Comparison of ENCODE assay signal across 8 cellular contexts in the genomic region with DNA sequence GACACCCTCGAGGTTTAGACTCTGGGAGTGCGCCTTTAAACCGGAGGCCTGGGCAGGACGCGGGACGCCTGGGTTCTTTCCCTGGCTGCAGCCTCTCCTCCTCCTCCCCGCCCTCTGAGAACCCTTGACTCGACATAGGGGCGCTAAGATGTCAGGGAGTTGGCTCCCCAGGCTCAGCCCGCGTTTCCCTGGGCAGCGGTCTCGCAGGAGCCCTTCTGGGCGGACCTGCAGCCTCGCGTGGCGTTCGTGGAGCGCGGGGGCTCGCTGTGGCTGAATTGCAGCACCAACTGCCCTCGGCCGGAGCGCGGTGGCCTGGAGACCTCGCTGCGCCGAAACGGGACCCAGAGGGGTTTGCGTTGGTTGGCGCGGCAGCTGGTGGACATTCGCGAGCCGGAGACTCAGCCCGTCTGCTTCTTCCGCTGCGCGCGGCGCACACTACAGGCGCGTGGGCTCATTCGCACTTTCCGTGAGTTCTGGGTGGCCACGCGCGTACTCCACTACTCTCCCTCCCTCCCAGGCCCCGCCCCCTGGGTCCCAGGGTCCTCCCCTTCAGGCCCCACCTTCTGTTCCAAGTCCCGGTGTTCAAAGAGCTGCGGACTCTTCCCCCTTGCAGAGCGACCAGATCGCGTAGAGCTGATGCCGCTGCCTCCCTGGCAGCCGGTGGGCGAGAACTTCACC. TPM values are rescaled to one million over a fixed set of nuclear protein-coding genes. Genes with fewer than 3 reads are reported as not detected.
DNase-seq lines count a peak whose midpoint lies in the region; ATAC-seq and TF ChIP-seq lines count a peak whose summit lies in the region.

No MANE protein-coding gene starts in this region.

- H3K9me3 Mint-ChIP-seq in activated CD8-positive, alpha-beta T cell treated with anti-CD3 and anti-CD28 coated beads for 36 hours: no peaks in the 10 kb centered on the region

- POLR2A ChIA-PET in activated CD8-positive, alpha-beta T cell treated with anti-CD3 and anti-CD28 coated beads for 36 hours (lab: Charles Lee): interaction anchor here (1.0 to 9.2 kb wide), 6 partner anchors 19 to 90 kb away, joined by 3 to 107 read pairs (median 4); a partner anchor contains a TSS

- H3K27me3 ChIP-seq in MM.1S (replicated peaks; ENCODE audit: insufficient read depth, low read length) (peaks cover 29% of the 10 kb centered on the region), osteoblast (ENCODE audit: insufficient read depth, low read length) (peaks cover 86% of the 10 kb centered on the region)

- H3K36me3 ChIP-seq in MM.1S (replicated peaks; ENCODE audit: insufficient read depth, low read length): no peaks in the 10 kb centered on the region
- H3K36me3 ChIP-seq in osteoblast (ENCODE audit: insufficient read depth, low read length): no peaks in the 10 kb centered on the region

- H3K27ac ChIP-seq in MM.1S (ENCODE audit: low read length): no peak overlapping the region
- no peak overlapping the region for H3K27ac ChIP-seq in osteoblast (ENCODE audit: low read depth, low read length)

- no peaks in the 10 kb centered on the region for H3K9me2 ChIP-seq in MM.1S (replicated peaks; ENCODE audit: insufficient read depth, low read length)

- H3K4me1 ChIP-seq in MM.1S (ENCODE audit: low read length) (peaks cover 36% of the 10 kb centered on the region), osteoblast (ENCODE audit: insufficient read depth, low read length) (peaks cover 15% of the 10 kb centered on the region)

- H3K4me2 ChIP-seq in MM.1S (ENCODE audit: low read depth, low read length) (peak overlapping the region; percentile 92), osteoblast (ENCODE audit: insufficient read depth, low read length) (peak overlapping the region; percentile 77)

- peaks cover 11% of the 10 kb centered on the region; the same call in 1 of the 2 replicates for H3F3A ChIP-seq in MM.1S (ENCODE audit: insufficient read depth, low read length)

- peak overlapping the region; percentile 73 for H3K4me3 Mint-ChIP-seq in activated CD8-positive, alpha-beta T cell treated with anti-CD3 and anti-CD28 coated beads for 36 hours

- H3K9ac ChIP-seq in MM.1S (ENCODE audit: low read length): no peak overlapping the region; the same call in 1 of the 2 replicates

- H3K27ac Mint-ChIP-seq in activated CD8-positive, alpha-beta T cell treated with anti-CD3 and anti-CD28 coated beads for 36 hours: no peak overlapping the region

- intact Hi-C loops in activated CD8-positive, alpha-beta T cell treated with anti-CD3 and anti-CD28 coated beads for 36 hours (cut with micrococcal nuclease): no loop called here

- peak overlapping the region; percentile 55 for H3K4me3 ChIP-seq in MM.1S (ENCODE audit: low read length)
- peak overlapping the region; percentile 54 for H3K4me3 ChIP-seq in fibroblast of pulmonary artery (replicated peaks; ENCODE audit: low read depth, low read length)
- peak overlapping the region; percentile 59 for H3K4me3 ChIP-seq in osteoblast (ENCODE audit: insufficient read depth, low read length)

- no peaks in the 10 kb centered on the region for H4K20me1 ChIP-seq in MM.1S (ENCODE audit: insufficient read depth, low read length)
- peaks cover 5% of the 10 kb centered on the region for H4K20me1 ChIP-seq in osteoblast (ENCODE audit: insufficient read depth, low read length)

- peak; percentile 60 for DNase-seq in Daoy (ENCODE audit: low read depth)
- DNase-seq in MM.1S: peak; percentile 32
- peak; percentile 68 for DNase-seq in activated CD8-positive, alpha-beta T cell treated with anti-CD3 and anti-CD28 coated beads for 36 hours
- no peak for DNase-seq in fibroblast of pulmonary artery (ENCODE audit: low read depth)
- DNase-seq in osteoblast (ENCODE audit: insufficient read length, low spot score, missing footprints): peak; percentile 93
- no peak for DNase-seq in COLO829 (ENCODE audit: low spot score)

- H2AFZ ChIP-seq in MM.1S (ENCODE audit: low read length) (peak overlapping the region; percentile 73), osteoblast (ENCODE audit: low read length) (no peak overlapping the region)

- no peak for TF ChIP-seq CTCF in MM.1S (IDR thresholded peaks at IDR 0.05; ENCODE audit: low read length)
- TF ChIP-seq CTCF in activated CD8-positive, alpha-beta T cell treated with anti-CD3 and anti-CD28 coated beads for 36 hours (IDR thresholded peaks at IDR 0.05): no peak
- TF ChIP-seq CTCF in fibroblast of pulmonary artery (IDR thresholded peaks at IDR 0.05; ENCODE audit: low read length, missing control alignments): no peak
- TF ChIP-seq CTCF in osteoblast (IDR thresholded peaks at IDR 0.05; ENCODE audit: extremely low read depth, low read depth, low read length): no peak

- peak; percentile 12 for ATAC-seq in activated CD8-positive, alpha-beta T cell treated with anti-CD3 and anti-CD28 coated beads for 36 hours
- no peak for ATAC-seq in HG02588 (IDR thresholded peaks at IDR 0.05; ENCODE audit: unreplicated experiment)
- no peak for ATAC-seq in GM19467 (IDR thresholded peaks at IDR 0.05; ENCODE audit: unreplicated experiment)

- CTCF ChIA-PET in activated CD8-positive, alpha-beta T cell treated with anti-CD3 and anti-CD28 coated beads for 36 hours (lab: Charles Lee): interaction anchor here (0.9 to 1.5 kb wide), 8 partner anchors 19 to 112 kb away, joined by 3 to 7 read pairs (median 4); a partner anchor contains a TSS

- H3K27me3 Mint-ChIP-seq in activated CD8-positive, alpha-beta T cell treated with anti-CD3 and anti-CD28 coated beads for 36 hours: peaks cover 72% of the 10 kb centered on the region

- H3K9me3 ChIP-seq in MM.1S (replicated peaks; ENCODE audit: insufficient read depth, low read length) (no peaks in the 10 kb centered on the region), osteoblast (ENCODE audit: low read depth, low read length) (no peaks in the 10 kb centered on the region)

- peaks cover 5% of the 10 kb centered on the region for H3K36me3 Mint-ChIP-seq in activated CD8-positive, alpha-beta T cell treated with anti-CD3 and anti-CD28 coated beads for 36 hours (ENCODE audit: low read depth)

- H3K79me2 ChIP-seq in MM.1S (ENCODE audit: low read length) (no peaks in the 10 kb centered on the region), osteoblast (ENCODE audit: insufficient read depth, low read length) (no peaks in the 10 kb centered on the region)

- H3K4me1 Mint-ChIP-seq in activated CD8-positive, alpha-beta T cell treated with anti-CD3 and anti-CD28 coated beads for 36 hours (ENCODE audit: low read depth): peaks cover 75% of the 10 kb centered on the region

RNA-seq across cellular contexts. Expression of a gene that starts 1.3 kb away (rescaled TPM):
- 0.54 and 2.2 TPM in 2 replicates for total RNA-seq in Daoy (2014; rRNA removed; shearing (Covaris generic))
- total RNA-seq in activated CD8-positive, alpha-beta T cell treated with anti-CD3 and anti-CD28 coated beads for 36 hours: 1 to 10 TPM; 5.0 to 5.3 TPM
- under 0.01 TPM in 1 of 2 replicates, not detected in the other for total RNA-seq in osteoblast

RNA-seq across cellular contexts. Expression of a gene that starts 4.3 kb away (rescaled TPM):
- 0.63 TPM in 1 of 2 replicates, not detected in the other for total RNA-seq in Daoy (2014; rRNA removed; shearing (Covaris generic))
- under 1 TPM; 0.36 to 0.54 TPM for total RNA-seq in activated CD8-positive, alpha-beta T cell treated with anti-CD3 and anti-CD28 coated beads for 36 hours
- total RNA-seq in osteoblast: under 0.01 and 0.29 TPM in 2 replicates

RNA-seq across cellular contexts. Expression of a gene that starts 18.6 kb away (rescaled TPM):
- total RNA-seq in Daoy (2014; rRNA removed; shearing (Covaris generic)): 0.39 and 2.2 TPM in 2 replicates
- 1 to 10 TPM; 3.2 to 3.7 TPM for total RNA-seq in activated CD8-positive, alpha-beta T cell treated with anti-CD3 and anti-CD28 coated beads for 36 hours
- 0.59 and 0.72 TPM in 2 replicates for total RNA-seq in osteoblast

RNA-seq across cellular contexts. Expression of a gene that starts 20.1 kb away (rescaled TPM):
- 85.8 and 86.7 TPM in 2 replicates for total RNA-seq in Daoy (2014; rRNA removed; shearing (Covaris generic))
- 10 to 100 TPM; 35.5 to 37.2 TPM for total RNA-seq in activated CD8-positive, alpha-beta T cell treated with anti-CD3 and anti-CD28 coated beads for 36 hours
- 25.6 and 35.5 TPM in 2 replicates for total RNA-seq in osteoblast

RNA-seq across cellular contexts. Expression of a gene that starts 24.8 kb away (rescaled TPM):
- 45.0 and 65.6 TPM in 2 replicates for total RNA-seq in Daoy (2014; rRNA removed; shearing (Covaris generic))
- 10 to 100 TPM in 1 of 2 experiments, 1 to 10 TPM in 1; 8.1 to 14.3 TPM for total RNA-seq in activated CD8-positive, alpha-beta T cell treated with anti-CD3 and anti-CD28 coated beads for 36 hours
- 14.7 and 17.7 TPM in 2 replicates for total RNA-seq in osteoblast

Comparison
In these comparisons a context has a peak if more than half of its experiments do, and no peak if none do; other contexts are left out.
1. DNase-seq: peak in Daoy (single experiment), MM.1S (single experiment), activated CD8-positive, alpha-beta T cell treated with anti-CD3 and anti-CD28 coated beads for 36 hours (single experiment) and osteoblast (single experiment); none in fibroblast of pulmonary artery (single experiment) and COLO829 (single experiment).
2. Peak in every context shown above with its lines, with median percentiles within 50 percentile points of each other: H3K4me3 ChIP-seq.